8 cellular contexts compared by ENCODE assay signal in the genomic region with DNA sequence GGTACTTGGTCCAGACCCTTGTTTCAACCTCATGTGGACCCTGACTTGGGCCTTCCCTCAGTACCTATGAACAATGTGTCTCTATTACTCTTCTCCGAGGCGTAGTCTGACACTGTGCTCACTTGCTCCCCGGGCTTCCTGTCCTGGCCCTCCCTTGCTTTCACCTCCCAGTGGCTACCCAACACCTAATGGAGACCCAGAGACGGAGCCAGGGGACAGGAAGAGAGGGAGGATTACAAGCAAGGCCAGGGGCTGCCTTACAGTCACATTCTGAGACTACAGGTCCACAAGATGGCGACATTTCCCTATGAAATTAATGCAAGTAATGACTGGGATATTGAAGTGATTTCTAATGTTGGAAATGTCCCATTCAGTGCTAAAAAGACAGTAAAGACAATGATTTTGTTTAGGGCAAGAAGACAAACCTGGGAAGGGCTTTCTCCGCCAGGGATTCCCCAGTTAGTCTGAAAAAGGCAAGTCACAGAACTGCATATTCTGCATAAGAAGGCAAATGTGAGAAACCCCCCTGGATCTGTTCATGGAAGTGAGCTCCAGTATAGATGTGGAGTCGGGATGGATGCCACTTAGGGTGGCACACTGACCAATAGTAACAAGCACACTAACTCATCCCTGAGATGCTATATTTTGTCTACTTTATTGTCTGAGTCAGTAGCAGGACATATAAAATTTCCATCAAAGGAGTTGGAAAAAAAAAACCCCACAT. TPM values are rescaled to one million over a fixed set of nuclear protein-coding genes. Genes with fewer than 3 reads are reported as not detected.
DNase-seq lines count a peak whose midpoint lies in the region; ATAC-seq and TF ChIP-seq lines count a peak whose summit lies in the region.

No MANE protein-coding gene starts in this region.

- H3K9me3 ChIP-seq in BLaER1 (peaks cover 5% of the 10 kb centered on the region; the same call in 1 of the 2 replicates), T-helper 17 cell (ENCODE audit: control insufficient read depth, low read length, poor library complexity, severe bottlenecking) (peaks cover 5% of the 10 kb centered on the region)

- no peak overlapping the region for H3K4me3 ChIP-seq in BLaER1
- no peak overlapping the region for H3K4me3 ChIP-seq in astrocyte of the cerebellum (ENCODE audit: low read depth, low read length)

- H3K27me3 ChIP-seq in BLaER1, result no peaks in the 10 kb centered on the region

- H3K4me2 ChIP-seq in BLaER1, result no peak overlapping the region

- 0 out of 2 replicates have a peak overlapping the region, but pooled peaks have one; percentile 1 for H3K9ac ChIP-seq in BLaER1

- DNase-seq in NCI-H1694 (lab: John Stamatoyannopoulos, UW) (peak; percentile 60), T-helper 17 cell (peak in 1 of 3 donors; percentile 37), astrocyte of the cerebellum (ENCODE audit: low read depth) (peak; percentile 68), iPS-NIHi11 (ENCODE audit: low spot score) (peak; percentile 76)
- DNase-seq in stimulated activated CD4-positive, alpha-beta T cell treated with anti-CD3 and anti-CD28 coated beads, Interleukin-1b, Interleukin-23, amount 100 ng/mL, for 1 hour (ENCODE audit: low read depth in 2 of 2), result peak; percentile 10 to 14

- H4K20me1 ChIP-seq in BLaER1, result no peaks in the 10 kb centered on the region

- peaks cover 3% of the 10 kb centered on the region for H3K36me3 Mint-ChIP-seq in T-helper 17 cell (ENCODE audit: low read depth)

- ATAC-seq in GM21367 (IDR thresholded peaks at IDR 0.05; ENCODE audit: unreplicated experiment) (peak; percentile 51), T-helper 17 cell (peak; percentile 76), HG03097 (IDR thresholded peaks at IDR 0.05; ENCODE audit: low FRiP score, unreplicated experiment) (no peak)

- H3K27me3 Mint-ChIP-seq in T-helper 17 cell, result no peaks in the 10 kb centered on the region

- TF ChIP-seq CTCF in astrocyte of the cerebellum (IDR thresholded peaks at IDR 0.05; ENCODE audit: low read depth, low read length, missing control alignments), result peak; percentile 56

- H3K27ac ChIP-seq in BLaER1, result 0 out of 2 replicates have a peak overlapping the region, but pooled peaks have one; percentile 4

- H3K4me3 Mint-ChIP-seq in T-helper 17 cell, result no peak overlapping the region

- H3K4me1 Mint-ChIP-seq in T-helper 17 cell, result peaks cover under 1% of the 10 kb centered on the region

- in situ Hi-C loops in astrocyte of the cerebellum (cut with HindIII; ENCODE audit: low sequenced_read_pairs), result no loop called here

- peak overlapping the region; percentile 61 for H3K27ac Mint-ChIP-seq in T-helper 17 cell

- H3K4me1 ChIP-seq in BLaER1, result no peaks in the 10 kb centered on the region

- no peaks in the 10 kb centered on the region for H3K36me3 ChIP-seq in BLaER1

RNA-seq across cellular contexts. Expression of a gene that starts 44.0 kb away (rescaled TPM):
- 10 to 100 TPM; 14.3 to 15.3 TPM for total RNA-seq in T-helper 17 cell
